In the genomic region with DNA sequence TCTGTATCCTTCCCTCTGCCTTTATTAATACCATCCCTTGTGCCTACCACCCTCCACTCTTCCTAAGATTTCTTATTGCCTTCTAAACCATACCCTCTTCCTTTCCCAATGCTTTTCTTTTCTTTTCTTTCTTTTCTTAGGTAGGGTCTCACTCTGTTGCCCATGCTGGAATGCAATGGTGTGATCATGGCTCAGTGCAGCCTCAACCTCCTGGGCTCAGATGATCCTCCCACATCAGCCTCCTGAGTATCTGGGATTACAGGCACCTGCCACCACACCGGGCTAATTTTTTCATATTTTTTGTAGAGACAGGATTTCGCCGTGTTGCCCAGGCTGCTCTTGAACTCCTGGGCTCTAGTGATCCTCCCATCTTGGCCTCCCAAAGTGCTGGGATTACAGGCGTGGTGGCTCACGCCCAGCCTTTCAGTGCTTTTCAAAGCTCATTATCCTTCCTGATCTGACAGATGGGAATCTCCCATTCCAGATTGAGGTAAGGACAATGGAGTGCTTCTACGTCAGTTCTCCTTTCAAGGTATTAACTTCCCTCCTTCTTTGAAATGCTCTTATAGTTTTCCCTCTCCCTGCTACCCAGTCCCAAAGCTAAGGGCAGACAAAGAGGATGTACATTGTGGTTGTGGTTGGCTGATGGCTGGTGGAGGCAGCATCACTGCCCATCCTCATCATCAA, we compare ENCODE assay signal across 14 cellular contexts. TPM values are rescaled to one million over a fixed set of nuclear protein-coding genes. Genes with fewer than 3 reads are reported as not detected.
DNase-seq lines count a peak whose midpoint lies in the region; ATAC-seq and TF ChIP-seq lines count a peak whose summit lies in the region.
"Had no signal": no experiment of that assay in that cellular context is flagged by ENCODE, and none has a peak within 500 bp of the region (broad histone marks: within the 10 kb centered on the region; RNA-seq: fewer than 3 reads in every experiment).

No MANE protein-coding gene starts in this region.

- DNase-seq in EH (ENCODE audit: low read depth) (peak; percentile 25), RWPE1 (ENCODE audit: low spot score) (no peak), prostate gland (ENCODE audit: low spot score) (no peak), HK-2 (ENCODE audit: unreplicated experiment) (no peak), OCI-M1 (lab: John Stamatoyannopoulos, UW) (no peak), epidermal melanocyte (ENCODE audit: insufficient read length, low spot score) (no peak)
- no peak for DNase-seq in effector memory CD8-positive, alpha-beta T cell
- DNase-seq: activated CD4-positive, alpha-beta T cell treated with anti-CD3 and anti-CD28 coated beads, Interleukin-2, amount 10 ng/mL, durations not matched to agents 24 days and 14 days; amniotic stem cell; NCI-H2107; nucleus accumbens; stimulated activated naive CD4-positive, alpha-beta T cell treated with Interleukin-2 at 50 U/mL for 16 hours had no signal

- no peaks in the 10 kb centered on the region for H3K36me3 ChIP-seq in prostate gland

- no peaks in the 10 kb centered on the region for H3K27me3 Mint-ChIP-seq in effector memory CD8-positive, alpha-beta T cell
- H3K27me3 Mint-ChIP-seq: activated CD4-positive, alpha-beta T cell treated with anti-CD3 and anti-CD28 coated beads, Interleukin-2, amount 10 ng/mL, durations not matched to agents 24 days and 14 days had no signal

- H3K4me1 Mint-ChIP-seq in effector memory CD8-positive, alpha-beta T cell (ENCODE audit: low read depth in 2 of 2), result peaks cover 20 to 43% of the 10 kb centered on the region in 2 donors

- WGBS in prostate gland, result 86% methylated on average over 6 of the region's 6 CpGs

- H3K4me3 ChIP-seq in prostate gland, result no peak overlapping the region
- H3K4me3 ChIP-seq: skin epidermis had no signal

- no peak for TF ChIP-seq POLR2A in prostate gland (IDR thresholded peaks at IDR 0.05)

- CTCF ChIA-PET in RWPE1 (lab: Yijun Ruan, JAX), result no interaction called here

- no peaks in the 10 kb centered on the region for H3K9me3 Mint-ChIP-seq in effector memory CD8-positive, alpha-beta T cell
- H3K9me3 Mint-ChIP-seq: activated CD4-positive, alpha-beta T cell treated with anti-CD3 and anti-CD28 coated beads, Interleukin-2, amount 10 ng/mL, durations not matched to agents 24 days and 14 days had no signal

- H3K36me3 Mint-ChIP-seq in effector memory CD8-positive, alpha-beta T cell (ENCODE audit: insufficient read depth), result peaks cover 53% of the 10 kb centered on the region

- H3K4me3 Mint-ChIP-seq in effector memory CD8-positive, alpha-beta T cell, result no peak overlapping the region
- H3K4me3 Mint-ChIP-seq: activated CD4-positive, alpha-beta T cell treated with anti-CD3 and anti-CD28 coated beads, Interleukin-2, amount 10 ng/mL, durations not matched to agents 24 days and 14 days had no signal

- intact Hi-C loops in prostate gland (cut with DNase I), result no loop called here

- ATAC-seq in effector memory CD8-positive, alpha-beta T cell (replicated peaks), result no peak
- ATAC-seq in GM19328 (IDR thresholded peaks at IDR 0.05; ENCODE audit: unreplicated experiment), result no peak

- H3K9me3 ChIP-seq in prostate gland, result no peaks in the 10 kb centered on the region

- H3K27ac ChIP-seq in RWPE1, result peak overlapping the region; percentile 71
- peak overlapping the region; percentile 34 to 59 for H3K27ac ChIP-seq in prostate gland

- POLR2A ChIA-PET in RWPE1 (lab: Yijun Ruan, JAX; ENCODE audit: low non-redundant PET), result no interaction called here

- TF ChIP-seq CTCF in RWPE1 (conservative IDR thresholded peaks at IDR 0.05; ENCODE audit: low read depth) (no peak), prostate gland (IDR thresholded peaks at IDR 0.05) (no peak)

- H3K4me1 ChIP-seq in prostate gland (replicated peaks), result peaks cover 14% of the 10 kb centered on the region

- peak overlapping the region; percentile 8 to 36 for H3K27ac Mint-ChIP-seq in effector memory CD8-positive, alpha-beta T cell
- H3K27ac Mint-ChIP-seq: activated CD4-positive, alpha-beta T cell treated with anti-CD3 and anti-CD28 coated beads, Interleukin-2, amount 10 ng/mL, durations not matched to agents 24 days and 14 days had no signal

- no peaks in the 10 kb centered on the region for H3K27me3 ChIP-seq in prostate gland (replicated peaks; ENCODE audit: insufficient read depth)

RNA-seq across cellular contexts. Expression of gene ANXA2, which starts 14.6 kb away (rescaled TPM):
- 100 to 1,000 TPM; 404 to 595 TPM for total RNA-seq in prostate gland
